ENCODE assay signal across 1 cellular context in the genomic region with DNA sequence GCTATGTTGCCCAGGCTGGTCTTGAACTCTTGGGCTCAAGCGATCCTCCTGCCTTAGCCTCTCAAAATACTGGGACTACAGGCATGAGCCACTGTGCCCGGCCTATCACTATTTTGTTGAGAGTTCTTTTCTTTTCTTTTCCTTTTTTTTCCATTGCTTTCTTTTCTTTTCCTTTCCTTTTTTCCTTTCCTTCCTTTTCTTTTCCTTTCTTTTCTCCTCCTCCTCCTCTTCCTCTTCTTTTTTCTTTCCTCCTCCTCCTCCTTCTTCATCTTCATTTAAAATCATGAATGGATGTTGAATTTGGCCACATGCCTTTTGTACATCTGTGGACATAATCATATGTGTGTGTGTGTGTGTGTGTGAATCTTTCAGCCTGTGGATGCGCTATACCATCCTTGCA.
TF ChIP-seq lines count a peak whose summit lies in the region.

No MANE protein-coding gene starts in this region.

TF ChIP-seq in K562, 482 proteins besides CTCF, POLR2A, EP300 and RAD21 (continued from another document):
- TF ChIP-seq, protein P1, sequence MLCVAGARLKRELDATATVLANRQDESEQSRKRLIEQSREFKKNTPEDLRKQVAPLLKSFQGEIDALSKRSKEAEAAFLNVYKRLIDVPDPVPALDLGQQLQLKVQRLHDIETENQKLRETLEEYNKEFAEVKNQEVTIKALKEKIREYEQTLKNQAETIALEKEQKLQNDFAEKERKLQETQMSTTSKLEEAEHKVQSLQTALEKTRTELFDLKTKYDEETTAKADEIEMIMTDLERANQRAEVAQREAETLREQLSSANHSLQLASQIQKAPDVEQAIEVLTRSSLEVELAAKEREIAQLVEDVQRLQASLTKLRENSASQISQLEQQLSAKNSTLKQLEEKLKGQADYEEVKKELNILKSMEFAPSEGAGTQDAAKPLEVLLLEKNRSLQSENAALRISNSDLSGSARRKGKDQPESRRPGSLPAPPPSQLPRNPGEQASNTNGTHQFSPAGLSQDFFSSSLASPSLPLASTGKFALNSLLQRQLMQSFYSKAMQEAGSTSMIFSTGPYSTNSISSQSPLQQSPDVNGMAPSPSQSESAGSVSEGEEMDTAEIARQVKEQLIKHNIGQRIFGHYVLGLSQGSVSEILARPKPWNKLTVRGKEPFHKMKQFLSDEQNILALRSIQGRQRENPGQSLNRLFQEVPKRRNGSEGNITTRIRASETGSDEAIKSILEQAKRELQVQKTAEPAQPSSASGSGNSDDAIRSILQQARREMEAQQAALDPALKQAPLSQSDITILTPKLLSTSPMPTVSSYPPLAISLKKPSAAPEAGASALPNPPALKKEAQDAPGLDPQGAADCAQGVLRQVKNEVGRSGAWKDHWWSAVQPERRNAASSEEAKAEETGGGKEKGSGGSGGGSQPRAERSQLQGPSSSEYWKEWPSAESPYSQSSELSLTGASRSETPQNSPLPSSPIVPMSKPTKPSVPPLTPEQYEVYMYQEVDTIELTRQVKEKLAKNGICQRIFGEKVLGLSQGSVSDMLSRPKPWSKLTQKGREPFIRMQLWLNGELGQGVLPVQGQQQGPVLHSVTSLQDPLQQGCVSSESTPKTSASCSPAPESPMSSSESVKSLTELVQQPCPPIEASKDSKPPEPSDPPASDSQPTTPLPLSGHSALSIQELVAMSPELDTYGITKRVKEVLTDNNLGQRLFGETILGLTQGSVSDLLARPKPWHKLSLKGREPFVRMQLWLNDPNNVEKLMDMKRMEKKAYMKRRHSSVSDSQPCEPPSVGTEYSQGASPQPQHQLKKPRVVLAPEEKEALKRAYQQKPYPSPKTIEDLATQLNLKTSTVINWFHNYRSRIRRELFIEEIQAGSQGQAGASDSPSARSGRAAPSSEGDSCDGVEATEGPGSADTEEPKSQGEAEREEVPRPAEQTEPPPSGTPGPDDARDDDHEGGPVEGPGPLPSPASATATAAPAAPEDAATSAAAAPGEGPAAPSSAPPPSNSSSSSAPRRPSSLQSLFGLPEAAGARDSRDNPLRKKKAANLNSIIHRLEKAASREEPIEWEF (CRISPR knock-in tag; IDR thresholded peaks at IDR 0.05) = no peak
- TF ChIP-seq ZNF134 (CRISPR knock-in tag; conservative IDR thresholded peaks at IDR 0.05) = 0 out of 2 replicates have a peak, but pooled peaks have one; percentile 15
- no peak for TF ChIP-seq CCAR2 (IDR thresholded peaks at IDR 0.05; ENCODE audit: low read depth, low read length)
- no peak for TF ChIP-seq ELF1 (tag; IDR thresholded peaks at IDR 0.05)
- TF ChIP-seq, protein P2, sequence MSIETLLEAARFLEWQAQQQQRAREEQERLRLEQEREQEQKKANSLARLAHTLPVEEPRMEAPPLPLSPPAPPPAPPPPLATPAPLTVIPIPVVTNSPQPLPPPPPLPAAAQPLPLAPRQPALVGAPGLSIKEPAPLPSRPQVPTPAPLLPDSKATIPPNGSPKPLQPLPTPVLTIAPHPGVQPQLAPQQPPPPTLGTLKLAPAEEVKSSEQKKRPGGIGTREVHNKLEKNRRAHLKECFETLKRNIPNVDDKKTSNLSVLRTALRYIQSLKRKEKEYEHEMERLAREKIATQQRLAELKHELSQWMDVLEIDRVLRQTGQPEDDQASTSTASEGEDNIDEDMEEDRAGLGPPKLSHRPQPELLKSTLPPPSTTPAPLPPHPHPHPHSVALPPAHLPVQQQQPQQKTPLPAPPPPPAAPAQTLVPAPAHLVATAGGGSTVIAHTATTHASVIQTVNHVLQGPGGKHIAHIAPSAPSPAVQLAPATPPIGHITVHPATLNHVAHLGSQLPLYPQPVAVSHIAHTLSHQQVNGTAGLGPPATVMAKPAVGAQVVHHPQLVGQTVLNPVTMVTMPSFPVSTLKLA (conservative IDR thresholded peaks at IDR 0.05) = no peak
- peak; percentile 61; the same call in 1 of the 2 replicates for TF ChIP-seq ZFP1 (CRISPR knock-in tag; IDR thresholded peaks at IDR 0.05)
- TF ChIP-seq, protein P3, sequence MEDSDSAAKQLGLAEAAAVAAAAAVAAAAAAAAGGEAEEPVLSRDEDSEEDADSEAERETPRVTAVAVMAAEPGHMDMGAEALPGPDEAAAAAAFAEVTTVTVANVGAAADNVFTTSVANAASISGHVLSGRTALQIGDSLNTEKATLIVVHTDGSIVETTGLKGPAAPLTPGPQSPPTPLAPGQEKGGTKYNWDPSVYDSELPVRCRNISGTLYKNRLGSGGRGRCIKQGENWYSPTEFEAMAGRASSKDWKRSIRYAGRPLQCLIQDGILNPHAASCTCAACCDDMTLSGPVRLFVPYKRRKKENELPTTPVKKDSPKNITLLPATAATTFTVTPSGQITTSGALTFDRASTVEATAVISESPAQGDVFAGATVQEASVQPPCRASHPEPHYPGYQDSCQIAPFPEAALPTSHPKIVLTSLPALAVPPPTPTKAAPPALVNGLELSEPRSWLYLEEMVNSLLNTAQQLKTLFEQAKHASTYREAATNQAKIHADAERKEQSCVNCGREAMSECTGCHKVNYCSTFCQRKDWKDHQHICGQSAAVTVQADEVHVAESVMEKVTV (CRISPR knock-in tag; IDR thresholded peaks at IDR 0.05) = 0 out of 2 replicates have a peak, but pooled peaks have one; percentile 18
- peak; percentile 64 for TF ChIP-seq ZNF436 (CRISPR knock-in tag; IDR thresholded peaks at IDR 0.05)
- TF ChIP-seq, protein P4, sequence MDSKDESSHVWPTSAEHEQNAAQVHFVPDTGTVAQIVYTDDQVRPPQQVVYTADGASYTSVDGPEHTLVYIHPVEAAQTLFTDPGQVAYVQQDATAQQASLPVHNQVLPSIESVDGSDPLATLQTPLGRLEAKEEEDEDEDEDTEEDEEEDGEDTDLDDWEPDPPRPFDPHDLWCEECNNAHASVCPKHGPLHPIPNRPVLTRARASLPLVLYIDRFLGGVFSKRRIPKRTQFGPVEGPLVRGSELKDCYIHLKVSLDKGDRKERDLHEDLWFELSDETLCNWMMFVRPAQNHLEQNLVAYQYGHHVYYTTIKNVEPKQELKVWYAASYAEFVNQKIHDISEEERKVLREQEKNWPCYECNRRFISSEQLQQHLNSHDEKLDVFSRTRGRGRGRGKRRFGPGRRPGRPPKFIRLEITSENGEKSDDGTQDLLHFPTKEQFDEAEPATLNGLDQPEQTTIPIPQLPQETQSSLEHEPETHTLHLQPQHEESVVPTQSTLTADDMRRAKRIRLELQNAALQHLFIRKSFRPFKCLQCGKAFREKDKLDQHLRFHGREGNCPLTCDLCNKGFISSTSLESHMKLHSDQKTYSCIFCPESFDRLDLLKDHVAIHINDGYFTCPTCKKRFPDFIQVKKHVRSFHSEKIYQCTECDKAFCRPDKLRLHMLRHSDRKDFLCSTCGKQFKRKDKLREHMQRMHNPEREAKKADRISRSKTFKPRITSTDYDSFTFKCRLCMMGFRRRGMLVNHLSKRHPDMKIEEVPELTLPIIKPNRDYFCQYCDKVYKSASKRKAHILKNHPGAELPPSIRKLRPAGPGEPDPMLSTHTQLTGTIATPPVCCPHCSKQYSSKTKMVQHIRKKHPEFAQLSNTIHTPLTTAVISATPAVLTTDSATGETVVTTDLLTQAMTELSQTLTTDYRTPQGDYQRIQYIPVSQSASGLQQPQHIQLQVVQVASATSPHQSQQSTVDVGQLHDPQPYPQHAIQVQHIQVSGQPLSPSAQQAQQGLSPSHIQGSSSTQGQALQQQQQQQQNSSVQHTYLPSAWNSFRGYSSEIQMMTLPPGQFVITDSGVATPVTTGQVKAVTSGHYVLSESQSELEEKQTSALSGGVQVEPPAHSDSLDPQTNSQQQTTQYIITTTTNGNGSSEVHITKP (IDR thresholded peaks at IDR 0.05; ENCODE audit: partially characterized antibody) = no peak
- TF ChIP-seq, protein P5, sequence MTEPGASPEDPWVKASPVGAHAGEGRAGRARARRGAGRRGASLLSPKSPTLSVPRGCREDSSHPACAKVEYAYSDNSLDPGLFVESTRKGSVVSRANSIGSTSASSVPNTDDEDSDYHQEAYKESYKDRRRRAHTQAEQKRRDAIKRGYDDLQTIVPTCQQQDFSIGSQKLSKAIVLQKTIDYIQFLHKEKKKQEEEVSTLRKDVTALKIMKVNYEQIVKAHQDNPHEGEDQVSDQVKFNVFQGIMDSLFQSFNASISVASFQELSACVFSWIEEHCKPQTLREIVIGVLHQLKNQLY (CRISPR knock-in tag; conservative IDR thresholded peaks at IDR 0.05) = 0 out of 4 replicates have a peak, but pooled peaks of 1 of the 2 experiments have one; percentile 31
- no peak for TF ChIP-seq ZFPM2 (CRISPR knock-in tag; IDR thresholded peaks at IDR 0.05)
- TF ChIP-seq NFYB (IDR thresholded peaks at IDR 0.05; ENCODE audit: extremely low read depth, insufficient read length) = no peak
- no peak for TF ChIP-seq FOXK2 (conservative IDR thresholded peaks at IDR 0.05 in 1 of 2, IDR thresholded peaks at IDR 0.05 in 1 of 2; ENCODE audit: low read depth in 2 of 2)
- TF ChIP-seq, protein P6, sequence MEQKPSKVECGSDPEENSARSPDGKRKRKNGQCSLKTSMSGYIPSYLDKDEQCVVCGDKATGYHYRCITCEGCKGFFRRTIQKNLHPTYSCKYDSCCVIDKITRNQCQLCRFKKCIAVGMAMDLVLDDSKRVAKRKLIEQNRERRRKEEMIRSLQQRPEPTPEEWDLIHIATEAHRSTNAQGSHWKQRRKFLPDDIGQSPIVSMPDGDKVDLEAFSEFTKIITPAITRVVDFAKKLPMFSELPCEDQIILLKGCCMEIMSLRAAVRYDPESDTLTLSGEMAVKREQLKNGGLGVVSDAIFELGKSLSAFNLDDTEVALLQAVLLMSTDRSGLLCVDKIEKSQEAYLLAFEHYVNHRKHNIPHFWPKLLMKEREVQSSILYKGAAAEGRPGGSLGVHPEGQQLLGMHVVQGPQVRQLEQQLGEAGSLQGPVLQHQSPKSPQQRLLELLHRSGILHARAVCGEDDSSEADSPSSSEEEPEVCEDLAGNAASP (IDR thresholded peaks at IDR 0.05) = no peak
- TF ChIP-seq, protein P7, sequence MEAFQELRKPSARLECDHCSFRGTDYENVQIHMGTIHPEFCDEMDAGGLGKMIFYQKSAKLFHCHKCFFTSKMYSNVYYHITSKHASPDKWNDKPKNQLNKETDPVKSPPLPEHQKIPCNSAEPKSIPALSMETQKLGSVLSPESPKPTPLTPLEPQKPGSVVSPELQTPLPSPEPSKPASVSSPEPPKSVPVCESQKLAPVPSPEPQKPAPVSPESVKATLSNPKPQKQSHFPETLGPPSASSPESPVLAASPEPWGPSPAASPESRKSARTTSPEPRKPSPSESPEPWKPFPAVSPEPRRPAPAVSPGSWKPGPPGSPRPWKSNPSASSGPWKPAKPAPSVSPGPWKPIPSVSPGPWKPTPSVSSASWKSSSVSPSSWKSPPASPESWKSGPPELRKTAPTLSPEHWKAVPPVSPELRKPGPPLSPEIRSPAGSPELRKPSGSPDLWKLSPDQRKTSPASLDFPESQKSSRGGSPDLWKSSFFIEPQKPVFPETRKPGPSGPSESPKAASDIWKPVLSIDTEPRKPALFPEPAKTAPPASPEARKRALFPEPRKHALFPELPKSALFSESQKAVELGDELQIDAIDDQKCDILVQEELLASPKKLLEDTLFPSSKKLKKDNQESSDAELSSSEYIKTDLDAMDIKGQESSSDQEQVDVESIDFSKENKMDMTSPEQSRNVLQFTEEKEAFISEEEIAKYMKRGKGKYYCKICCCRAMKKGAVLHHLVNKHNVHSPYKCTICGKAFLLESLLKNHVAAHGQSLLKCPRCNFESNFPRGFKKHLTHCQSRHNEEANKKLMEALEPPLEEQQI (IDR thresholded peaks at IDR 0.05) = no peak
- TF ChIP-seq, protein P8, sequence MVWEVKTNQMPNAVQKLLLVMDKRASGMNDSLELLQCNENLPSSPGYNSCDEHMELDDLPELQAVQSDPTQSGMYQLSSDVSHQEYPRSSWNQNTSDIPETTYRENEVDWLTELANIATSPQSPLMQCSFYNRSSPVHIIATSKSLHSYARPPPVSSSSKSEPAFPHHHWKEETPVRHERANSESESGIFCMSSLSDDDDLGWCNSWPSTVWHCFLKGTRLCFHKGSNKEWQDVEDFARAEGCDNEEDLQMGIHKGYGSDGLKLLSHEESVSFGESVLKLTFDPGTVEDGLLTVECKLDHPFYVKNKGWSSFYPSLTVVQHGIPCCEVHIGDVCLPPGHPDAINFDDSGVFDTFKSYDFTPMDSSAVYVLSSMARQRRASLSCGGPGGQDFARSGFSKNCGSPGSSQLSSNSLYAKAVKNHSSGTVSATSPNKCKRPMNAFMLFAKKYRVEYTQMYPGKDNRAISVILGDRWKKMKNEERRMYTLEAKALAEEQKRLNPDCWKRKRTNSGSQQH (CRISPR knock-in tag; IDR thresholded peaks at IDR 0.05) = peak; percentile 97
- TF ChIP-seq KLF6 (CRISPR knock-in tag; IDR thresholded peaks at IDR 0.05; ENCODE audit: borderline replicate concordance) = no peak
- TF ChIP-seq, protein P9, sequence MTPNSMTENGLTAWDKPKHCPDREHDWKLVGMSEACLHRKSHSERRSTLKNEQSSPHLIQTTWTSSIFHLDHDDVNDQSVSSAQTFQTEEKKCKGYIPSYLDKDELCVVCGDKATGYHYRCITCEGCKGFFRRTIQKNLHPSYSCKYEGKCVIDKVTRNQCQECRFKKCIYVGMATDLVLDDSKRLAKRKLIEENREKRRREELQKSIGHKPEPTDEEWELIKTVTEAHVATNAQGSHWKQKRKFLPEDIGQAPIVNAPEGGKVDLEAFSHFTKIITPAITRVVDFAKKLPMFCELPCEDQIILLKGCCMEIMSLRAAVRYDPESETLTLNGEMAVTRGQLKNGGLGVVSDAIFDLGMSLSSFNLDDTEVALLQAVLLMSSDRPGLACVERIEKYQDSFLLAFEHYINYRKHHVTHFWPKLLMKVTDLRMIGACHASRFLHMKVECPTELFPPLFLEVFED (CRISPR knock-in tag; conservative IDR thresholded peaks at IDR 0.05) = peak; percentile 98
- TF ChIP-seq OTX1 (CRISPR knock-in tag; IDR thresholded peaks at IDR 0.05) = peak; percentile 98
- TF ChIP-seq ZNF324 (CRISPR knock-in tag; IDR thresholded peaks at IDR 0.05) = no peak
- TF ChIP-seq KAT7 (CRISPR knock-in tag; IDR thresholded peaks at IDR 0.05; ENCODE audit: borderline replicate concordance) = no peak
- no peak for TF ChIP-seq KLF10 (CRISPR knock-in tag; IDR thresholded peaks at IDR 0.05)
- 0 out of 2 replicates have a peak, but pooled peaks have one; percentile 41 for TF ChIP-seq HMG20A (CRISPR knock-in tag; conservative IDR thresholded peaks at IDR 0.05)
